Comparison of ENCODE assay signal across 28 cellular contexts in the genomic region with DNA sequence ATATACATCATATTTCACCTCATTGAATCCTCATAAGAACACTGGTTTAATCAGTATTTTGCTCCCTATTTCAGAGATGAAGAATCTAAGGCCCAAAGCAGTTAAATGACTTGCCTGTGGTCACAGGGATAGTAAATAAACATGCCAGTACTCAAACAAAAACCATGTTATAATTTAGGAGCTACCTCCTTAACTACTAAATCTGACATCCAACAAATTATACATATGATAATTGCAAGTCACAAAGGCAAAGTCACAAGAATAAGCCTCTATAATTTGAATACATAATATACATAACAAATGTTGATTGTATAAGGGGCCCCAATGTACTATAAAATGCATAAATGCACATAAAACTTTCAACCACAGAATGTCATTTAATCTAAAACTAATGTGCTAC.
"Had no signal": no experiment of that assay in that cellular context is flagged by ENCODE, and none has a peak within 500 bp of the region (broad histone marks: within the 10 kb centered on the region; RNA-seq: fewer than 3 reads in every experiment).

No MANE protein-coding gene starts in this region.

- H3K4me1 ChIP-seq: neural progenitor cell, parathyroid adenoma, psoas muscle, right lobe of liver, sigmoid colon, stomach, thyroid gland, tibial nerve, upper lobe of left lung, vagina had no signal

- H3K36me3 ChIP-seq: neural progenitor cell, ovary, right lobe of liver, sigmoid colon, stomach, thoracic aorta, thyroid gland, vagina had no signal

- H3K27me3 Mint-ChIP-seq: progenitor cell of endocrine pancreas; stimulated activated naive B cell treated with anti-CD40 and anti-IgM and Interleukin-4, amounts not matched to agents 10 μg/mL and 1 μg/mL and 100 μg/mL, for 72 hours; stimulated activated naive CD8-positive, alpha-beta T cell treated with anti-CD3 and anti-CD28 coated beads, Interleukin-15, Interleukin-2, amounts not matched to agents 100 ng/mL and 50 ng/mL, for 24 hours had no signal

- H3K4me1 Mint-ChIP-seq: neural progenitor cell; stimulated activated effector memory CD8-positive, alpha-beta T cell treated with anti-CD3 and anti-CD28 coated beads, Interleukin-12 subunit alpha, Interleukin-12 subunit beta, amount 100 ng/mL, for 72 hours had no signal

- H3K36me3 Mint-ChIP-seq: natural killer cell; stimulated activated effector memory CD8-positive, alpha-beta T cell treated with anti-CD3 and anti-CD28 coated beads, Interleukin-12 subunit alpha, Interleukin-12 subunit beta, amount 100 ng/mL, for 72 hours had no signal

- H3K4me3 ChIP-seq: neural progenitor cell, ovary, psoas muscle, right lobe of liver, sigmoid colon, stomach, thoracic aorta, thyroid gland, tibial nerve, upper lobe of left lung, vagina had no signal

- H3K9me3 Mint-ChIP-seq: natural killer cell; nephron; neural progenitor cell; stimulated activated effector memory CD8-positive, alpha-beta T cell treated with anti-CD3 and anti-CD28 coated beads, Interleukin-12 subunit alpha, Interleukin-12 subunit beta, amount 100 ng/mL, for 72 hours; stimulated activated naive CD8-positive, alpha-beta T cell treated with anti-CD3 and anti-CD28 coated beads, Interleukin-15, Interleukin-2, amounts not matched to agents 100 ng/mL and 50 ng/mL, for 24 hours had no signal

- H3K9me3 ChIP-seq: ovary, psoas muscle, right lobe of liver, sigmoid colon, stomach, thoracic aorta, thyroid gland, tibial nerve, upper lobe of left lung, vagina had no signal

- H3K27ac ChIP-seq: neural progenitor cell, ovary, parathyroid adenoma, psoas muscle, right lobe of liver, sigmoid colon, stomach, thoracic aorta, thyroid gland, tibial nerve, upper lobe of left lung, vagina had no signal

- H3K27ac Mint-ChIP-seq: natural killer cell; nephron; neural progenitor cell; progenitor cell of endocrine pancreas; stimulated activated effector memory CD8-positive, alpha-beta T cell treated with anti-CD3 and anti-CD28 coated beads, Interleukin-12 subunit alpha, Interleukin-12 subunit beta, amount 100 ng/mL, for 72 hours; stimulated activated naive B cell treated with anti-CD40 and anti-IgM and Interleukin-4, amounts not matched to agents 10 μg/mL and 1 μg/mL and 100 μg/mL, for 72 hours; stimulated activated naive CD8-positive, alpha-beta T cell treated with anti-CD3 and anti-CD28 coated beads, Interleukin-15, Interleukin-2, amounts not matched to agents 100 ng/mL and 50 ng/mL, for 24 hours had no signal

- H3K4me3 Mint-ChIP-seq: natural killer cell; nephron; neural progenitor cell; stimulated activated effector memory CD8-positive, alpha-beta T cell treated with anti-CD3 and anti-CD28 coated beads, Interleukin-12 subunit alpha, Interleukin-12 subunit beta, amount 100 ng/mL, for 72 hours; stimulated activated naive B cell treated with anti-CD40 and anti-IgM and Interleukin-4, amounts not matched to agents 10 μg/mL and 1 μg/mL and 100 μg/mL, for 72 hours; stimulated activated naive CD8-positive, alpha-beta T cell treated with anti-CD3 and anti-CD28 coated beads, Interleukin-15, Interleukin-2, amounts not matched to agents 100 ng/mL and 50 ng/mL, for 24 hours had no signal

- H3K4me2 ChIP-seq: neural progenitor cell had no signal

- H3K27me3 ChIP-seq: neural progenitor cell, ovary, right lobe of liver, sigmoid colon, stomach, thyroid gland, tibial nerve, upper lobe of left lung, vagina had no signal

- H3K9ac ChIP-seq: neural progenitor cell, parathyroid adenoma had no signal

- DNase-seq: natural killer cell; occipital lobe; ovary; posterior cingulate gyrus; psoas muscle; right cardiac atrium; right lobe of liver; sigmoid colon; small intestine; stimulated activated CD4-positive, alpha-beta T cell treated with anti-CD3 and anti-CD28 coated beads, Interleukin-15, amount 100 ng/mL, for 24 hours; stimulated activated CD4-positive, alpha-beta T cell treated with anti-CD3 and anti-CD28 coated beads, Interleukin-2, amount 100 ng/mL, for 24 hours; stimulated activated CD4-positive, alpha-beta T cell treated with anti-CD3 and anti-CD28 coated beads, Interleukin-2, amount 100 ng/mL, for 48 hours; stimulated activated CD4-positive, alpha-beta T cell treated with anti-CD3 and anti-CD28 coated beads, Interleukin-4, amount 100 ng/mL, for 24 hours; stimulated activated naive B cell treated with anti-CD40 and anti-IgM and Interleukin-4, amounts not matched to agents 10 μg/mL and 1 μg/mL and 100 μg/mL, for 72 hours; stimulated activated naive CD4-positive, alpha-beta T cell treated with Interleukin-2 at 50 U/mL for 16 hours; stomach; thyroid gland; trophoblast cell; upper lobe of left lung had no signal

- H2AFZ ChIP-seq: neural progenitor cell, parathyroid adenoma had no signal
